ENCODE assay signal across 3 cellular contexts in the genomic region with DNA sequence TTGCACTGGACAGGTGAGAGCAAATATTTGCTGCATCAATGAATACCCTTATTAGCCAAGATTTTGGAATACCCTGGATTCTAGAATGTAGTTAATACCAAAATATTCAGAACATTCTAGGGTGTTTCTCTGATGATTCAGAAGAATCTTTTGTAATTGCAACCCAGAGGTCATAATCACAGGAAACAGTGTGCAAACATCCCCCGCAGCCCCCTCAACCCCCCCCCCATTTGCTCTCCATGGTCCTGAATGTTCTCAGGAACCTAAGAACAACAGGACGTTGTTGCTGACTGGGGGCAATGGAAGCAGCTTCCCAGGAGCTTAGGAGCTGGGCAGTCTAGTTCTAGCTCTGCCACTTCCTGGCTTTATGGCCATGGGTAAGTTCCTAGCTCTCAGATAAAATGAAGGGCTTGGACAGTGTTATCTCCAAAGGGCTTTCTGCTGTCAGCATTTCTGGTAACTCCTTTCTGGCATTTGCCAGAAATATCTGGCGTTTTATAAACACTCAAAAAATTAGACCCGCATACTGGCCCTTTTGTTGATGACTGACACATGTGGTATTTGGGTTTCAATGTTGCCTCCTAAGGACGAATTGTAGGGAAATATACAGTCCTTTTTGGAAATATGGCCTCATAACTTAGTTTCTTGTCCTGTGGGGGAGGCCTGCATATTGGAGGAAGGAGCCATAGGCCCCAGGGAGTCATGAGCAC.
TF ChIP-seq lines count a peak whose summit lies in the region.

No MANE protein-coding gene starts in this region.

TF ChIP-seq in A549, 52 proteins besides CTCF, POLR2A, EP300 and RAD21:
- TF ChIP-seq, protein P1, sequence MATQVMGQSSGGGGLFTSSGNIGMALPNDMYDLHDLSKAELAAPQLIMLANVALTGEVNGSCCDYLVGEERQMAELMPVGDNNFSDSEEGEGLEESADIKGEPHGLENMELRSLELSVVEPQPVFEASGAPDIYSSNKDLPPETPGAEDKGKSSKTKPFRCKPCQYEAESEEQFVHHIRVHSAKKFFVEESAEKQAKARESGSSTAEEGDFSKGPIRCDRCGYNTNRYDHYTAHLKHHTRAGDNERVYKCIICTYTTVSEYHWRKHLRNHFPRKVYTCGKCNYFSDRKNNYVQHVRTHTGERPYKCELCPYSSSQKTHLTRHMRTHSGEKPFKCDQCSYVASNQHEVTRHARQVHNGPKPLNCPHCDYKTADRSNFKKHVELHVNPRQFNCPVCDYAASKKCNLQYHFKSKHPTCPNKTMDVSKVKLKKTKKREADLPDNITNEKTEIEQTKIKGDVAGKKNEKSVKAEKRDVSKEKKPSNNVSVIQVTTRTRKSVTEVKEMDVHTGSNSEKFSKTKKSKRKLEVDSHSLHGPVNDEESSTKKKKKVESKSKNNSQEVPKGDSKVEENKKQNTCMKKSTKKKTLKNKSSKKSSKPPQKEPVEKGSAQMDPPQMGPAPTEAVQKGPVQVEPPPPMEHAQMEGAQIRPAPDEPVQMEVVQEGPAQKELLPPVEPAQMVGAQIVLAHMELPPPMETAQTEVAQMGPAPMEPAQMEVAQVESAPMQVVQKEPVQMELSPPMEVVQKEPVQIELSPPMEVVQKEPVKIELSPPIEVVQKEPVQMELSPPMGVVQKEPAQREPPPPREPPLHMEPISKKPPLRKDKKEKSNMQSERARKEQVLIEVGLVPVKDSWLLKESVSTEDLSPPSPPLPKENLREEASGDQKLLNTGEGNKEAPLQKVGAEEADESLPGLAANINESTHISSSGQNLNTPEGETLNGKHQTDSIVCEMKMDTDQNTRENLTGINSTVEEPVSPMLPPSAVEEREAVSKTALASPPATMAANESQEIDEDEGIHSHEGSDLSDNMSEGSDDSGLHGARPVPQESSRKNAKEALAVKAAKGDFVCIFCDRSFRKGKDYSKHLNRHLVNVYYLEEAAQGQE (IDR thresholded peaks at IDR 0.05), result peak; percentile 56; the same call in 1 of the 2 replicates
- TF ChIP-seq GATA3 (IDR thresholded peaks at IDR 0.05; ENCODE audit: borderline replicate concordance), result no peak

TF ChIP-seq in Ishikawa, 13 proteins besides CTCF, POLR2A, EP300 and RAD21:
- TF ChIP-seq, protein P1 (IDR thresholded peaks at IDR 0.05; ENCODE audit: low read depth), result peak; percentile 80
- TF ChIP-seq CEBPB (IDR thresholded peaks at IDR 0.05), result no peak
- no peak for TF ChIP-seq EGR1 (IDR thresholded peaks at IDR 0.05)
- TF ChIP-seq FOXM1 (IDR thresholded peaks at IDR 0.05; ENCODE audit: borderline replicate concordance, low read depth), result no peak
- no peak for TF ChIP-seq CREB1 (IDR thresholded peaks at IDR 0.05; ENCODE audit: low read depth)

TF ChIP-seq in K562, 482 proteins besides CTCF, POLR2A, EP300 and RAD21 (continued from another document):
- TF ChIP-seq, protein P2, sequence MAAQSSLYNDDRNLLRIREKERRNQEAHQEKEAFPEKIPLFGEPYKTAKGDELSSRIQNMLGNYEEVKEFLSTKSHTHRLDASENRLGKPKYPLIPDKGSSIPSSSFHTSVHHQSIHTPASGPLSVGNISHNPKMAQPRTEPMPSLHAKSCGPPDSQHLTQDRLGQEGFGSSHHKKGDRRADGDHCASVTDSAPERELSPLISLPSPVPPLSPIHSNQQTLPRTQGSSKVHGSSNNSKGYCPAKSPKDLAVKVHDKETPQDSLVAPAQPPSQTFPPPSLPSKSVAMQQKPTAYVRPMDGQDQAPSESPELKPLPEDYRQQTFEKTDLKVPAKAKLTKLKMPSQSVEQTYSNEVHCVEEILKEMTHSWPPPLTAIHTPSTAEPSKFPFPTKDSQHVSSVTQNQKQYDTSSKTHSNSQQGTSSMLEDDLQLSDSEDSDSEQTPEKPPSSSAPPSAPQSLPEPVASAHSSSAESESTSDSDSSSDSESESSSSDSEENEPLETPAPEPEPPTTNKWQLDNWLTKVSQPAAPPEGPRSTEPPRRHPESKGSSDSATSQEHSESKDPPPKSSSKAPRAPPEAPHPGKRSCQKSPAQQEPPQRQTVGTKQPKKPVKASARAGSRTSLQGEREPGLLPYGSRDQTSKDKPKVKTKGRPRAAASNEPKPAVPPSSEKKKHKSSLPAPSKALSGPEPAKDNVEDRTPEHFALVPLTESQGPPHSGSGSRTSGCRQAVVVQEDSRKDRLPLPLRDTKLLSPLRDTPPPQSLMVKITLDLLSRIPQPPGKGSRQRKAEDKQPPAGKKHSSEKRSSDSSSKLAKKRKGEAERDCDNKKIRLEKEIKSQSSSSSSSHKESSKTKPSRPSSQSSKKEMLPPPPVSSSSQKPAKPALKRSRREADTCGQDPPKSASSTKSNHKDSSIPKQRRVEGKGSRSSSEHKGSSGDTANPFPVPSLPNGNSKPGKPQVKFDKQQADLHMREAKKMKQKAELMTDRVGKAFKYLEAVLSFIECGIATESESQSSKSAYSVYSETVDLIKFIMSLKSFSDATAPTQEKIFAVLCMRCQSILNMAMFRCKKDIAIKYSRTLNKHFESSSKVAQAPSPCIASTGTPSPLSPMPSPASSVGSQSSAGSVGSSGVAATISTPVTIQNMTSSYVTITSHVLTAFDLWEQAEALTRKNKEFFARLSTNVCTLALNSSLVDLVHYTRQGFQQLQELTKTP (IDR thresholded peaks at IDR 0.05; ENCODE audit: low read depth in 1 of 2, partially characterized antibody in 2 of 2), result peak in 1 of 2 experiments; percentile 41
- TF ChIP-seq, protein P3, sequence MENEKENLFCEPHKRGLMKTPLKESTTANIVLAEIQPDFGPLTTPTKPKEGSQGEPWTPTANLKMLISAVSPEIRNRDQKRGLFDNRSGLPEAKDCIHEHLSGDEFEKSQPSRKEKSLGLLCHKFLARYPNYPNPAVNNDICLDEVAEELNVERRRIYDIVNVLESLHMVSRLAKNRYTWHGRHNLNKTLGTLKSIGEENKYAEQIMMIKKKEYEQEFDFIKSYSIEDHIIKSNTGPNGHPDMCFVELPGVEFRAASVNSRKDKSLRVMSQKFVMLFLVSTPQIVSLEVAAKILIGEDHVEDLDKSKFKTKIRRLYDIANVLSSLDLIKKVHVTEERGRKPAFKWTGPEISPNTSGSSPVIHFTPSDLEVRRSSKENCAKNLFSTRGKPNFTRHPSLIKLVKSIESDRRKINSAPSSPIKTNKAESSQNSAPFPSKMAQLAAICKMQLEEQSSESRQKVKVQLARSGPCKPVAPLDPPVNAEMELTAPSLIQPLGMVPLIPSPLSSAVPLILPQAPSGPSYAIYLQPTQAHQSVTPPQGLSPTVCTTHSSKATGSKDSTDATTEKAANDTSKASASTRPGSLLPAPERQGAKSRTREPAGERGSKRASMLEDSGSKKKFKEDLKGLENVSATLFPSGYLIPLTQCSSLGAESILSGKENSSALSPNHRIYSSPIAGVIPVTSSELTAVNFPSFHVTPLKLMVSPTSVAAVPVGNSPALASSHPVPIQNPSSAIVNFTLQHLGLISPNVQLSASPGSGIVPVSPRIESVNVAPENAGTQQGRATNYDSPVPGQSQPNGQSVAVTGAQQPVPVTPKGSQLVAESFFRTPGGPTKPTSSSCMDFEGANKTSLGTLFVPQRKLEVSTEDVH (IDR thresholded peaks at IDR 0.05; ENCODE audit: low read depth, partially characterized antibody), result no peak
- TF ChIP-seq ZNF668 (CRISPR knock-in tag; IDR thresholded peaks at IDR 0.05), result no peak
- peak; percentile 53 for TF ChIP-seq EGR1 (conservative IDR thresholded peaks at IDR 0.05)
- TF ChIP-seq KAT7 (CRISPR knock-in tag; IDR thresholded peaks at IDR 0.05; ENCODE audit: borderline replicate concordance), result no peak
- TF ChIP-seq ETV5 (CRISPR knock-in tag; IDR thresholded peaks at IDR 0.05; ENCODE audit: low read depth), result no peak
- TF ChIP-seq GABPB2 (CRISPR knock-in tag; conservative IDR thresholded peaks at IDR 0.05), result no peak
- TF ChIP-seq ZC3H8 (IDR thresholded peaks at IDR 0.05), result no peak
- no peak for TF ChIP-seq NFE2 (IDR thresholded peaks at IDR 0.05; ENCODE audit: low read depth)
- TF ChIP-seq RCOR1 (IDR thresholded peaks at IDR 0.05; ENCODE audit: borderline replicate concordance in 1 of 2, low read depth in 2 of 2, low read length in 2 of 2), result peak in 1 of 2 experiments; percentile 24; a peak in 1 of 4 replicates
- TF ChIP-seq, protein P4, sequence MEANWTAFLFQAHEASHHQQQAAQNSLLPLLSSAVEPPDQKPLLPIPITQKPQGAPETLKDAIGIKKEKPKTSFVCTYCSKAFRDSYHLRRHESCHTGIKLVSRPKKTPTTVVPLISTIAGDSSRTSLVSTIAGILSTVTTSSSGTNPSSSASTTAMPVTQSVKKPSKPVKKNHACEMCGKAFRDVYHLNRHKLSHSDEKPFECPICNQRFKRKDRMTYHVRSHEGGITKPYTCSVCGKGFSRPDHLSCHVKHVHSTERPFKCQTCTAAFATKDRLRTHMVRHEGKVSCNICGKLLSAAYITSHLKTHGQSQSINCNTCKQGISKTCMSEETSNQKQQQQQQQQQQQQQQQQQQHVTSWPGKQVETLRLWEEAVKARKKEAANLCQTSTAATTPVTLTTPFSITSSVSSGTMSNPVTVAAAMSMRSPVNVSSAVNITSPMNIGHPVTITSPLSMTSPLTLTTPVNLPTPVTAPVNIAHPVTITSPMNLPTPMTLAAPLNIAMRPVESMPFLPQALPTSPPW (CRISPR knock-in tag; IDR thresholded peaks at IDR 0.05), result peak; percentile 96
- TF ChIP-seq, protein P5, sequence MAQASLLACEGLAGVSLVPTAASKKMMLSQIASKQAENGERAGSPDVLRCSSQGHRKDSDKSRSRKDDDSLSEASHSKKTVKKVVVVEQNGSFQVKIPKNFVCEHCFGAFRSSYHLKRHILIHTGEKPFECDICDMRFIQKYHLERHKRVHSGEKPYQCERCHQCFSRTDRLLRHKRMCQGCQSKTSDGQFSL (CRISPR knock-in tag; IDR thresholded peaks at IDR 0.05), result peak; percentile 96
- TF ChIP-seq, protein P5 (tag; IDR thresholded peaks at IDR 0.05), result peak in 1 of 2 experiments; percentile 95; a peak in 2 of 4 replicates
- TF ChIP-seq ZNF766 (CRISPR knock-in tag; conservative IDR thresholded peaks at IDR 0.05), result peak; percentile 62; the same call in 1 of the 2 replicates
- TF ChIP-seq ZBTB7A (IDR thresholded peaks at IDR 0.05; ENCODE audit: borderline replicate concordance, control insufficient read depth, low read depth, low read length), result peak; percentile 77; the same call in 1 of the 2 replicates
TF ChIP-seq in K562: peak in this region for 10.
